Comparison of ENCODE assay signal across 8 cellular contexts in the genomic region with DNA sequence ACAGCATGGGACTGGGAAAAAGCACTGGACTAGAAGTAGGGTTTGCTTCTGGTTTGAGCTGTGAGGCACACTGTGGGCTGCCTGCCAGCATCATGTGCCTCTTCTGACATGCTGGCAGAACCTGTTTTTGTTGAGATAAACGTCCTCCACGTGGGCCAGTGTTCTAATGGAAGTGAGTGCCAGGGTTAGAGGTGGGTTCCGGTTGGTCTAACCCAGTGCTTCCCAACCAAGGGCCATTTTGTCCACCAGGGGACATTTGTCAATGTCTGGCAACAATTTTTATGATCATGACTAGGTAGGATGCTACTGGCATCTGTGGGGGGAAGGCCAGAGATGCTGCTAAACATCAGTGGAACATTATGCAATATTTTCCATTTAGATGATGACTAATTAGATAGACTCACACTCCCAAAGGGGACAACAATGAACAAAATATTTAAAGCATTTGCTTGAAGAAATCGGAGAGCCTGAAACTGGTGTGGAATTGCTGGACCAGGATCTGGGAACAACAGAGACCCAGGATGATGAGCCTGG. TPM values are rescaled to one million over a fixed set of nuclear protein-coding genes. Genes with fewer than 3 reads are reported as not detected.
DNase-seq lines count a peak whose midpoint lies in the region; ATAC-seq lines count a peak whose summit lies in the region.

No MANE protein-coding gene starts in this region.

- DNase-seq in H4 (ENCODE audit: low spot score) (peak; percentile 55), RPMI7951 (ENCODE audit: low read depth) (peak; percentile 81), globus pallidus (ENCODE audit: low spot score) (peak; percentile 57), iPS-NIHi7 (ENCODE audit: extremely low spot score) (no peak), KBM-7 (no peak), glomerular visceral epithelial cell (ENCODE audit: extremely low spot score) (no peak)
- DNase-seq in stimulated activated naive CD8-positive, alpha-beta T cell treated with anti-CD3 and anti-CD28 coated beads, Interleukin-15, Interleukin-2, amounts not matched to agents 100 U/mL and 50 U/mL, for 24 hours = no peak

- ATAC-seq in stimulated activated naive CD8-positive, alpha-beta T cell treated with anti-CD3 and anti-CD28 coated beads, Interleukin-15, Interleukin-2, amounts not matched to agents 100 U/mL and 50 U/mL, for 24 hours = peak; percentile 53
- no peak for ATAC-seq in GM21619 (IDR thresholded peaks at IDR 0.05; ENCODE audit: unreplicated experiment)

- in situ Hi-C loops in KBM-7 (cut with MboI; ENCODE audit: low pct_unique_long_range_greater_than_20kb, low sequenced_read_pairs) = no loop called here

RNA-seq across cellular contexts. Expression of a gene that starts 7.8 kb away (rescaled TPM):
- total RNA-seq in H4 (2014; rRNA removed; shearing (Covaris generic)) = 110 and 115 TPM in 2 replicates
- total RNA-seq in RPMI7951 (2014; rRNA removed; shearing (Covaris generic)) = 214 and 236 TPM in 2 replicates

RNA-seq across cellular contexts. Expression of a gene that starts 51.3 kb away (rescaled TPM):
- 0.94 and 1.1 TPM in 2 replicates for total RNA-seq in H4 (2014; rRNA removed; shearing (Covaris generic))
- 77.4 and 80.0 TPM in 2 replicates for total RNA-seq in RPMI7951 (2014; rRNA removed; shearing (Covaris generic))

RNA-seq across cellular contexts. Expression of a gene that starts 57.6 kb away (rescaled TPM):
- total RNA-seq in H4 (2014; rRNA removed; shearing (Covaris generic)) = 0.10 and 0.21 TPM in 2 replicates
- total RNA-seq in RPMI7951 (2014; rRNA removed; shearing (Covaris generic)) = 1.6 and 2.0 TPM in 2 replicates

Comparison
In these comparisons a context has a peak if more than half of its experiments do, and no peak if none do; other contexts are left out.
1. DNase-seq: peak in H4 (single experiment), RPMI7951 (single experiment) and globus pallidus (single experiment); none in stimulated activated naive CD8-positive, alpha-beta T cell treated with anti-CD3 and anti-CD28 coated beads, Interleukin-15, Interleukin-2, amounts not matched to agents 100 U/mL and 50 U/mL, for 24 hours (single experiment), iPS-NIHi7 (single experiment), KBM-7 (single experiment) and glomerular visceral epithelial cell (single experiment).
2. RNA of a gene that starts 51.3 kb away (total RNA-seq): 77.4 to 80.0 TPM in RPMI7951; 0.94 to 1.1 TPM in H4; every median in the first group is over 10 times any median in the second.